In the genomic region with DNA sequence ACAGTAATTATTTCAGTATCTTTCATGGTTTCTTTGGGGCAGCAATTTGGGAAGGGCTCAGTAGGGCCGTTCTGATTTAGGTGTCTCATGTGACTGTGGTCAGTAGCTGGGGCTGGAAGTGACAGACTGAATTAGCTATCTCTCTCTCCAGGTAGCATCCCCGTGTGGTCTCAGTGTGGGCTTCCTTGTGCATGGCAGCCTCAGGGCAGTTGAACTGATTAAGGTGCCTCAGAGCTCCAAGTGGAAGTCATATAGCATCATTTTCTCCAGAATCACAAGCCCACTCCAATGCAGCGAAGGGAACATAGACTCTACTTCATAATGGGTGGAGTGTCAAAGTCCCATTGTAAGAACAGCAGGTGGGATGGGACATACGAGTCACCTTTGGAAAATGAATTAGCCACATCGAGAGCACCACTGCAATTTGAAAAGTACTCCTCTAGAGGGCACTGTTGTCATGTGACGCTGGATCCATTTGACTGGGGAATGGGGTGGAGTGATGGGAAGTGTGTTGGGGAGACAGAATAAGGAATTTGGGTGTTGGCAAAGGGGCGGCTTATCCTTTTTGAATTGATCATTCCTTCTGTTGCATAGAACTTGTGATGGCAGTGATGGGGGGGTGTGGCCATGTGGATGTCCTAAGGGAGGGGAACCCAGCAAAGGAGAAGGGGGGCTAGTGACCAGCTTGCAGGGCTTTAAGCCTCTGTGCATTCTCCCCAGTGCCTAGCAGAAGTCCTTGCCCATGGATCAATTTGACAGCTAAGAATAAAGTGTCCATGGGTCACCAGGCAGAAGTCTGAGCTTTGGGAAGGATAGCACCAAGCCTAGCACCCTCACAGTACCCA, we compare ENCODE assay signal across 8 cellular contexts. TPM values are rescaled to one million over a fixed set of nuclear protein-coding genes. Genes with fewer than 3 reads are reported as not detected.
A peak's percentile ranks its signal among the peaks of the same experiment; 100 is the strongest.
DNase-seq lines count a peak whose midpoint lies in the region; ATAC-seq, FAIRE-seq and TF ChIP-seq lines count a peak whose summit lies in the region.

No MANE protein-coding gene starts in this region.

- H3K27me3 Mint-ChIP-seq in nephron (ENCODE audit: low read depth), result peaks cover 38% of the 10 kb centered on the region

- no peak overlapping the region for H3K4me3 ChIP-seq in BJ (ENCODE audit: low read depth, low read length)
- no peak overlapping the region for H3K4me3 ChIP-seq in fibroblast of mammary gland (ENCODE audit: control insufficient read depth, low read depth, low read length)

- ATAC-seq in GM18519 (IDR thresholded peaks at IDR 0.05; ENCODE audit: low FRiP score, unreplicated experiment), result no peak

- DNase-seq in BJ (ENCODE audit: low read depth) (no peak), GM18507 (ENCODE audit: extremely low spot score, insufficient read length, low read depth) (peak; percentile 18), NCI-H510A treated with DMSO at 0.1 percent for 48 hours (lab: John Stamatoyannopoulos, UW) (peak; percentile 74), fibroblast of mammary gland (ENCODE audit: low read depth) (peak; percentile 43), NK-92 (lab: John Stamatoyannopoulos, UW; ENCODE audit: unreplicated experiment) (no peak)
- peak; percentile 2 for DNase-seq in activated CD8-positive, alpha-beta memory T cell treated with anti-CD3 and anti-CD28 coated beads, Interleukin-2, amount 50 U/mL, for 1 hour (ENCODE audit: extremely low read depth)

- TF ChIP-seq CTCF in BJ (IDR thresholded peaks at IDR 0.05; ENCODE audit: insufficient read depth, low read depth, low read length) (peak; percentile 82), fibroblast of mammary gland (conservative IDR thresholded peaks at IDR 0.05; ENCODE audit: control insufficient read depth, insufficient read depth, low read depth, low read length) (peak; percentile 92), nephron (IDR thresholded peaks at IDR 0.05; ENCODE audit: unreplicated experiment in 3 of 3) (peak; percentile 73 to 93 (median 80))

- peak; percentile 75 for FAIRE-seq in GM18507 (lab: Jason Lieb, UNC)

- CTCF ChIA-PET in BJ (lab: Yijun Ruan, JAX), result interaction anchor here (0.6 to 6.0 kb wide), 33 partner anchors 9 to 428 kb away, joined by 3 to 131 read pairs (median 4); no protein-coding TSS in a partner anchor

- no peaks in the 10 kb centered on the region for H3K4me1 Mint-ChIP-seq in nephron

- no peaks in the 10 kb centered on the region for H3K36me3 ChIP-seq in BJ (ENCODE audit: control insufficient read depth, insufficient read depth, low read length)

- no peaks in the 10 kb centered on the region for H3K36me3 Mint-ChIP-seq in nephron (ENCODE audit: low read depth)

- POLR2A ChIA-PET in BJ (lab: Charles Lee), result no interaction called here

- H3K9me3 Mint-ChIP-seq in nephron, result no peaks in the 10 kb centered on the region

- H3K4me3 Mint-ChIP-seq in nephron, result no peak overlapping the region

- no peak overlapping the region for H3K27ac Mint-ChIP-seq in nephron

- no peaks in the 10 kb centered on the region for H3K27me3 ChIP-seq in BJ (ENCODE audit: control insufficient read depth, insufficient read depth, low read length)

RNA-seq across cellular contexts. Expression of gene FAM136A, which starts 39.3 kb away (rescaled TPM):
- polyA plus RNA-seq in BJ (2011; rRNA removed), result 22.9 and 28.3 TPM in 2 replicates
- 5.5 and 6.4 TPM in 2 replicates for polyA minus RNA-seq in BJ (2011; rRNA and poly(A)+ RNA removed)

RNA-seq across cellular contexts. Expression of gene SNRPG, which starts 47.6 kb away (rescaled TPM):
- 88.6 and 118 TPM in 2 replicates for polyA plus RNA-seq in BJ (2011; rRNA removed)
- 3.1 and 12.2 TPM in 2 replicates for polyA minus RNA-seq in BJ (2011; rRNA and poly(A)+ RNA removed)

Comparison
In these comparisons a context has a peak if more than half of its experiments do, and no peak if none do; other contexts are left out.
1. DNase-seq: peak in GM18507 (single experiment), NCI-H510A treated with DMSO at 0.1 percent for 48 hours (single experiment), activated CD8-positive, alpha-beta memory T cell treated with anti-CD3 and anti-CD28 coated beads, Interleukin-2, amount 50 U/mL, for 1 hour (single experiment) and fibroblast of mammary gland (single experiment); none in BJ (single experiment) and NK-92 (single experiment).
2. Peak in every context shown above with its lines, with median percentiles within 50 percentile points of each other: CTCF ChIP-seq.